ENCODE assay signal across 1 cellular context in the genomic region with DNA sequence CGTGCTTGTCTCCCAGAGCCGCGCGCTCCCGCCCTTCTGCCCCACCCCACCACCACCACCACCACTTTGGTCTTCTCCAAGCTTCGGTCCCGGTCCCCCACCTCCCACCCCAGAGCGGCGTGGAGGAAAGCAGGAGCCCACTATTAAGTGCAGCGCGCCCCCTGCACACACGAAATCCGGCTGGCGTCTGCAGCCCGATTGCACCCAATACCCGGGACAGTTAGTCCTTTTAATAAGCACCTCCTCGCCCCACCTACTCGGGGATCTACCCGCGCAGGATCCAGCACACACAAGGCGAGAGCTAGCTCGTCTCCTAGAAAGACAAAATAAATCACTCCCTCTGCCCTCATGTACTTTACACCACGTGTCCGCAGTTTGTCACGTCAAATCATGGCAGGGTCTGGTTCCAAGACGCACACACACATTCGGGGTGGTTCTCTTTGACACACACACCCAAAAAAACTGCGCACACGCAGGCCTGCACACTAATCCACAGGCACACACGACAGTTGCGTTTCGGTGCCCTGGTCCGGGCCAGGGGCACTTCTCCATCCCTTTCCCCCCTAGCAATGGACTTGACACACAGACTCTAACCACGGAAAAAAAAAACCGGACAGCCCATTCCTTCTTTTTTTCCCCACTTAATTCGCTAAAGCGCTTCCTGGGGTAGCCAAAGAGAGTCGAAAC.
TF ChIP-seq lines count a peak whose summit lies in the region.

No MANE protein-coding gene starts in this region.

TF ChIP-seq in GM12878, 131 proteins besides CTCF, POLR2A, EP300 and RAD21 (continued from another document and continues in another):
- TF ChIP-seq, protein P1, sequence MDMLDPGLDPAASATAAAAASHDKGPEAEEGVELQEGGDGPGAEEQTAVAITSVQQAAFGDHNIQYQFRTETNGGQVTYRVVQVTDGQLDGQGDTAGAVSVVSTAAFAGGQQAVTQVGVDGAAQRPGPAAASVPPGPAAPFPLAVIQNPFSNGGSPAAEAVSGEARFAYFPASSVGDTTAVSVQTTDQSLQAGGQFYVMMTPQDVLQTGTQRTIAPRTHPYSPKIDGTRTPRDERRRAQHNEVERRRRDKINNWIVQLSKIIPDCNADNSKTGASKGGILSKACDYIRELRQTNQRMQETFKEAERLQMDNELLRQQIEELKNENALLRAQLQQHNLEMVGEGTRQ (IDR thresholded peaks at IDR 0.05; ENCODE audit: borderline replicate concordance, low read depth, low read length) = peak; percentile 46; the same call in 1 of the 2 replicates
- no peak for TF ChIP-seq HDAC6 (IDR thresholded peaks at IDR 0.05; ENCODE audit: unreplicated experiment)
- TF ChIP-seq, protein P2, sequence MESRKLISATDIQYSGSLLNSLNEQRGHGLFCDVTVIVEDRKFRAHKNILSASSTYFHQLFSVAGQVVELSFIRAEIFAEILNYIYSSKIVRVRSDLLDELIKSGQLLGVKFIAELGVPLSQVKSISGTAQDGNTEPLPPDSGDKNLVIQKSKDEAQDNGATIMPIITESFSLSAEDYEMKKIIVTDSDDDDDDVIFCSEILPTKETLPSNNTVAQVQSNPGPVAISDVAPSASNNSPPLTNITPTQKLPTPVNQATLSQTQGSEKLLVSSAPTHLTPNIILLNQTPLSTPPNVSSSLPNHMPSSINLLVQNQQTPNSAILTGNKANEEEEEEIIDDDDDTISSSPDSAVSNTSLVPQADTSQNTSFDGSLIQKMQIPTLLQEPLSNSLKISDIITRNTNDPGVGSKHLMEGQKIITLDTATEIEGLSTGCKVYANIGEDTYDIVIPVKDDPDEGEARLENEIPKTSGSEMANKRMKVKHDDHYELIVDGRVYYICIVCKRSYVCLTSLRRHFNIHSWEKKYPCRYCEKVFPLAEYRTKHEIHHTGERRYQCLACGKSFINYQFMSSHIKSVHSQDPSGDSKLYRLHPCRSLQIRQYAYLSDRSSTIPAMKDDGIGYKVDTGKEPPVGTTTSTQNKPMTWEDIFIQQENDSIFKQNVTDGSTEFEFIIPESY (IDR thresholded peaks at IDR 0.05) = no peak
- TF ChIP-seq KDM1A (IDR thresholded peaks at IDR 0.05; ENCODE audit: borderline replicate concordance) = no peak
- no peak for TF ChIP-seq NR2F1 (conservative IDR thresholded peaks at IDR 0.05)
- TF ChIP-seq, protein P3, sequence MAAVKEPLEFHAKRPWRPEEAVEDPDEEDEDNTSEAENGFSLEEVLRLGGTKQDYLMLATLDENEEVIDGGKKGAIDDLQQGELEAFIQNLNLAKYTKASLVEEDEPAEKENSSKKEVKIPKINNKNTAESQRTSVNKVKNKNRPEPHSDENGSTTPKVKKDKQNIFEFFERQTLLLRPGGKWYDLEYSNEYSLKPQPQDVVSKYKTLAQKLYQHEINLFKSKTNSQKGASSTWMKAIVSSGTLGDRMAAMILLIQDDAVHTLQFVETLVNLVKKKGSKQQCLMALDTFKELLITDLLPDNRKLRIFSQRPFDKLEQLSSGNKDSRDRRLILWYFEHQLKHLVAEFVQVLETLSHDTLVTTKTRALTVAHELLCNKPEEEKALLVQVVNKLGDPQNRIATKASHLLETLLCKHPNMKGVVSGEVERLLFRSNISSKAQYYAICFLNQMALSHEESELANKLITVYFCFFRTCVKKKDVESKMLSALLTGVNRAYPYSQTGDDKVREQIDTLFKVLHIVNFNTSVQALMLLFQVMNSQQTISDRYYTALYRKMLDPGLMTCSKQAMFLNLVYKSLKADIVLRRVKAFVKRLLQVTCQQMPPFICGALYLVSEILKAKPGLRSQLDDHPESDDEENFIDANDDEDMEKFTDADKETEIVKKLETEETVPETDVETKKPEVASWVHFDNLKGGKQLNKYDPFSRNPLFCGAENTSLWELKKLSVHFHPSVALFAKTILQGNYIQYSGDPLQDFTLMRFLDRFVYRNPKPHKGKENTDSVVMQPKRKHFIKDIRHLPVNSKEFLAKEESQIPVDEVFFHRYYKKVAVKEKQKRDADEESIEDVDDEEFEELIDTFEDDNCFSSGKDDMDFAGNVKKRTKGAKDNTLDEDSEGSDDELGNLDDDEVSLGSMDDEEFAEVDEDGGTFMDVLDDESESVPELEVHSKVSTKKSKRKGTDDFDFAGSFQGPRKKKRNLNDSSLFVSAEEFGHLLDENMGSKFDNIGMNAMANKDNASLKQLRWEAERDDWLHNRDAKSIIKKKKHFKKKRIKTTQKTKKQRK (IDR thresholded peaks at IDR 0.05; ENCODE audit: low read depth, low read length) = no peak
- peak; percentile 81; the same call in 1 of the 2 replicates for TF ChIP-seq MXI1 (IDR thresholded peaks at IDR 0.05; ENCODE audit: low read depth, low read length)
- TF ChIP-seq CREM (IDR thresholded peaks at IDR 0.05; ENCODE audit: low read depth) = no peak
- no peak for TF ChIP-seq RELA (IDR thresholded peaks at IDR 0.05; ENCODE audit: borderline replicate concordance, partially characterized antibody)
- peak in 1 of 2 experiments; percentile 28; a peak in 1 of 4 replicates for TF ChIP-seq BHLHE40 (IDR thresholded peaks at IDR 0.05; ENCODE audit: borderline replicate concordance in 1 of 2, low read depth in 2 of 2, low read length in 1 of 2)
- TF ChIP-seq SRF (IDR thresholded peaks at IDR 0.05; ENCODE audit: low read depth in 2 of 2, low read length in 2 of 2) = no peak
- TF ChIP-seq STAT1 (conservative IDR thresholded peaks at IDR 0.05) = no peak
- TF ChIP-seq CBX5 (IDR thresholded peaks at IDR 0.05; ENCODE audit: low read depth) = no peak
- TF ChIP-seq, protein P4, sequence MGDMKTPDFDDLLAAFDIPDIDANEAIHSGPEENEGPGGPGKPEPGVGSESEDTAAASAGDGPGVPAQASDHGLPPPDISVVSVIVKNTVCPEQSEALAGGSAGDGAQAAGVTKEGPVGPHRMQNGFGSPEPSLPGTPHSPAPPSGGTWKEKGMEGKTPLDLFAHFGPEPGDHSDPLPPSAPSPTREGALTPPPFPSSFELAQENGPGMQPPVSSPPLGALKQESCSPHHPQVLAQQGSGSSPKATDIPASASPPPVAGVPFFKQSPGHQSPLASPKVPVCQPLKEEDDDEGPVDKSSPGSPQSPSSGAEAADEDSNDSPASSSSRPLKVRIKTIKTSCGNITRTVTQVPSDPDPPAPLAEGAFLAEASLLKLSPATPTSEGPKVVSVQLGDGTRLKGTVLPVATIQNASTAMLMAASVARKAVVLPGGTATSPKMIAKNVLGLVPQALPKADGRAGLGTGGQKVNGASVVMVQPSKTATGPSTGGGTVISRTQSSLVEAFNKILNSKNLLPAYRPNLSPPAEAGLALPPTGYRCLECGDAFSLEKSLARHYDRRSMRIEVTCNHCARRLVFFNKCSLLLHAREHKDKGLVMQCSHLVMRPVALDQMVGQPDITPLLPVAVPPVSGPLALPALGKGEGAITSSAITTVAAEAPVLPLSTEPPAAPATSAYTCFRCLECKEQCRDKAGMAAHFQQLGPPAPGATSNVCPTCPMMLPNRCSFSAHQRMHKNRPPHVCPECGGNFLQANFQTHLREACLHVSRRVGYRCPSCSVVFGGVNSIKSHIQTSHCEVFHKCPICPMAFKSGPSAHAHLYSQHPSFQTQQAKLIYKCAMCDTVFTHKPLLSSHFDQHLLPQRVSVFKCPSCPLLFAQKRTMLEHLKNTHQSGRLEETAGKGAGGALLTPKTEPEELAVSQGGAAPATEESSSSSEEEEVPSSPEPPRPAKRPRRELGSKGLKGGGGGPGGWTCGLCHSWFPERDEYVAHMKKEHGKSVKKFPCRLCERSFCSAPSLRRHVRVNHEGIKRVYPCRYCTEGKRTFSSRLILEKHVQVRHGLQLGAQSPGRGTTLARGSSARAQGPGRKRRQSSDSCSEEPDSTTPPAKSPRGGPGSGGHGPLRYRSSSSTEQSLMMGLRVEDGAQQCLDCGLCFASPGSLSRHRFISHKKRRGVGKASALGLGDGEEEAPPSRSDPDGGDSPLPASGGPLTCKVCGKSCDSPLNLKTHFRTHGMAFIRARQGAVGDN (IDR thresholded peaks at IDR 0.05) = 0 out of 2 replicates have a peak, but pooled peaks have one; percentile 27
- no peak for TF ChIP-seq YBX1 (IDR thresholded peaks at IDR 0.05)
- TF ChIP-seq, protein P5, sequence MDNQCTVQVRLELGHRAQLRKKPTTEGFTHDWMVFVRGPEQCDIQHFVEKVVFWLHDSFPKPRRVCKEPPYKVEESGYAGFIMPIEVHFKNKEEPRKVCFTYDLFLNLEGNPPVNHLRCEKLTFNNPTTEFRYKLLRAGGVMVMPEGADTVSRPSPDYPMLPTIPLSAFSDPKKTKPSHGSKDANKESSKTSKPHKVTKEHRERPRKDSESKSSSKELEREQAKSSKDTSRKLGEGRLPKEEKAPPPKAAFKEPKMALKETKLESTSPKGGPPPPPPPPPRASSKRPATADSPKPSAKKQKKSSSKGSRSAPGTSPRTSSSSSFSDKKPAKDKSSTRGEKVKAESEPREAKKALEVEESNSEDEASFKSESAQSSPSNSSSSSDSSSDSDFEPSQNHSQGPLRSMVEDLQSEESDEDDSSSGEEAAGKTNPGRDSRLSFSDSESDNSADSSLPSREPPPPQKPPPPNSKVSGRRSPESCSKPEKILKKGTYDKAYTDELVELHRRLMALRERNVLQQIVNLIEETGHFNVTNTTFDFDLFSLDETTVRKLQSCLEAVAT (IDR thresholded peaks at IDR 0.05) = no peak
- no peak for TF ChIP-seq KAT2A (conservative IDR thresholded peaks at IDR 0.05; ENCODE audit: control insufficient read depth, low read depth, low read length)
- TF ChIP-seq ZSCAN29 (IDR thresholded peaks at IDR 0.05) = no peak
- TF ChIP-seq GATAD2B (conservative IDR thresholded peaks at IDR 0.05; ENCODE audit: low read depth) = no peak
- TF ChIP-seq POU2F2 (IDR thresholded peaks at IDR 0.05; ENCODE audit: borderline replicate concordance, low read depth, low read length) = no peak; the same call in 2 of the 3 replicates
- TF ChIP-seq, protein P6, sequence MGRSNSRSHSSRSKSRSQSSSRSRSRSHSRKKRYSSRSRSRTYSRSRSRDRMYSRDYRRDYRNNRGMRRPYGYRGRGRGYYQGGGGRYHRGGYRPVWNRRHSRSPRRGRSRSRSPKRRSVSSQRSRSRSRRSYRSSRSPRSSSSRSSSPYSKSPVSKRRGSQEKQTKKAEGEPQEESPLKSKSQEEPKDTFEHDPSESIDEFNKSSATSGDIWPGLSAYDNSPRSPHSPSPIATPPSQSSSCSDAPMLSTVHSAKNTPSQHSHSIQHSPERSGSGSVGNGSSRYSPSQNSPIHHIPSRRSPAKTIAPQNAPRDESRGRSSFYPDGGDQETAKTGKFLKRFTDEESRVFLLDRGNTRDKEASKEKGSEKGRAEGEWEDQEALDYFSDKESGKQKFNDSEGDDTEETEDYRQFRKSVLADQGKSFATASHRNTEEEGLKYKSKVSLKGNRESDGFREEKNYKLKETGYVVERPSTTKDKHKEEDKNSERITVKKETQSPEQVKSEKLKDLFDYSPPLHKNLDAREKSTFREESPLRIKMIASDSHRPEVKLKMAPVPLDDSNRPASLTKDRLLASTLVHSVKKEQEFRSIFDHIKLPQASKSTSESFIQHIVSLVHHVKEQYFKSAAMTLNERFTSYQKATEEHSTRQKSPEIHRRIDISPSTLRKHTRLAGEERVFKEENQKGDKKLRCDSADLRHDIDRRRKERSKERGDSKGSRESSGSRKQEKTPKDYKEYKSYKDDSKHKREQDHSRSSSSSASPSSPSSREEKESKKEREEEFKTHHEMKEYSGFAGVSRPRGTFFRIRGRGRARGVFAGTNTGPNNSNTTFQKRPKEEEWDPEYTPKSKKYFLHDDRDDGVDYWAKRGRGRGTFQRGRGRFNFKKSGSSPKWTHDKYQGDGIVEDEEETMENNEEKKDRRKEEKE (IDR thresholded peaks at IDR 0.05) = no peak
- TF ChIP-seq FOS (IDR thresholded peaks at IDR 0.05; ENCODE audit: borderline replicate concordance, extremely low read depth, insufficient read length) = no peak
- TF ChIP-seq, protein P7, sequence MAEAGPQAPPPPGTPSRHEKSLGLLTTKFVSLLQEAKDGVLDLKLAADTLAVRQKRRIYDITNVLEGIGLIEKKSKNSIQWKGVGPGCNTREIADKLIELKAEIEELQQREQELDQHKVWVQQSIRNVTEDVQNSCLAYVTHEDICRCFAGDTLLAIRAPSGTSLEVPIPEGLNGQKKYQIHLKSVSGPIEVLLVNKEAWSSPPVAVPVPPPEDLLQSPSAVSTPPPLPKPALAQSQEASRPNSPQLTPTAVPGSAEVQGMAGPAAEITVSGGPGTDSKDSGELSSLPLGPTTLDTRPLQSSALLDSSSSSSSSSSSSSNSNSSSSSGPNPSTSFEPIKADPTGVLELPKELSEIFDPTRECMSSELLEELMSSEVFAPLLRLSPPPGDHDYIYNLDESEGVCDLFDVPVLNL (IDR thresholded peaks at IDR 0.05; ENCODE audit: low read depth, low read length) = 0 out of 2 replicates have a peak, but pooled peaks have one; percentile 23
- TF ChIP-seq, protein P8, sequence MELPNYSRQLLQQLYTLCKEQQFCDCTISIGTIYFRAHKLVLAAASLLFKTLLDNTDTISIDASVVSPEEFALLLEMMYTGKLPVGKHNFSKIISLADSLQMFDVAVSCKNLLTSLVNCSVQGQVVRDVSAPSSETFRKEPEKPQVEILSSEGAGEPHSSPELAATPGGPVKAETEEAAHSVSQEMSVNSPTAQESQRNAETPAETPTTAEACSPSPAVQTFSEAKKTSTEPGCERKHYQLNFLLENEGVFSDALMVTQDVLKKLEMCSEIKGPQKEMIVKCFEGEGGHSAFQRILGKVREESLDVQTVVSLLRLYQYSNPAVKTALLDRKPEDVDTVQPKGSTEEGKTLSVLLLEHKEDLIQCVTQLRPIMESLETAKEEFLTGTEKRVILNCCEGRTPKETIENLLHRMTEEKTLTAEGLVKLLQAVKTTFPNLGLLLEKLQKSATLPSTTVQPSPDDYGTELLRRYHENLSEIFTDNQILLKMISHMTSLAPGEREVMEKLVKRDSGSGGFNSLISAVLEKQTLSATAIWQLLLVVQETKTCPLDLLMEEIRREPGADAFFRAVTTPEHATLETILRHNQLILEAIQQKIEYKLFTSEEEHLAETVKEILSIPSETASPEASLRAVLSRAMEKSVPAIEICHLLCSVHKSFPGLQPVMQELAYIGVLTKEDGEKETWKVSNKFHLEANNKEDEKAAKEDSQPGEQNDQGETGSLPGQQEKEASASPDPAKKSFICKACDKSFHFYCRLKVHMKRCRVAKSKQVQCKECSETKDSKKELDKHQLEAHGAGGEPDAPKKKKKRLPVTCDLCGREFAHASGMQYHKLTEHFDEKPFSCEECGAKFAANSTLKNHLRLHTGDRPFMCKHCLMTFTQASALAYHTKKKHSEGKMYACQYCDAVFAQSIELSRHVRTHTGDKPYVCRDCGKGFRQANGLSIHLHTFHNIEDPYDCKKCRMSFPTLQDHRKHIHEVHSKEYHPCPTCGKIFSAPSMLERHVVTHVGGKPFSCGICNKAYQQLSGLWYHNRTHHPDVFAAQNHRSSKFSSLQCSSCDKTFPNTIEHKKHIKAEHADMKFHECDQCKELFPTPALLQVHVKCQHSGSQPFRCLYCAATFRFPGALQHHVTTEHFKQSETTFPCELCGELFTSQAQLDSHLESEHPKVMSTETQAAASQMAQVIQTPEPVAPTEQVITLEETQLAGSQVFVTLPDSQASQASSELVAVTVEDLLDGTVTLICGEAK (IDR thresholded peaks at IDR 0.05; ENCODE audit: borderline replicate concordance) = no peak
- TF ChIP-seq, protein P9, sequence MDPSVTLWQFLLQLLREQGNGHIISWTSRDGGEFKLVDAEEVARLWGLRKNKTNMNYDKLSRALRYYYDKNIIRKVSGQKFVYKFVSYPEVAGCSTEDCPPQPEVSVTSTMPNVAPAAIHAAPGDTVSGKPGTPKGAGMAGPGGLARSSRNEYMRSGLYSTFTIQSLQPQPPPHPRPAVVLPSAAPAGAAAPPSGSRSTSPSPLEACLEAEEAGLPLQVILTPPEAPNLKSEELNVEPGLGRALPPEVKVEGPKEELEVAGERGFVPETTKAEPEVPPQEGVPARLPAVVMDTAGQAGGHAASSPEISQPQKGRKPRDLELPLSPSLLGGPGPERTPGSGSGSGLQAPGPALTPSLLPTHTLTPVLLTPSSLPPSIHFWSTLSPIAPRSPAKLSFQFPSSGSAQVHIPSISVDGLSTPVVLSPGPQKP (IDR thresholded peaks at IDR 0.05; ENCODE audit: low read depth, low read length) = no peak
- TF ChIP-seq HDAC2 (IDR thresholded peaks at IDR 0.05) = no peak
- peak; percentile 74 for TF ChIP-seq RAD51 (IDR thresholded peaks at IDR 0.05)
- no peak for TF ChIP-seq EGR1 (IDR thresholded peaks at IDR 0.05; ENCODE audit: borderline replicate concordance in 1 of 2, low read depth in 2 of 2, low read length in 2 of 2)
- no peak for TF ChIP-seq JUNB (IDR thresholded peaks at IDR 0.05)
